ENCODE assay signal across 8 cellular contexts in genomic region chr9:131394464-131395026, GRCh38. TPM values are rescaled to one million over a fixed set of nuclear protein-coding genes. Genes with fewer than 3 reads are reported as not detected.
DNase-seq lines count a peak whose midpoint lies in the region; ATAC-seq and TF ChIP-seq lines count a peak whose summit lies in the region.

No MANE protein-coding gene starts in this region.

- H3K27ac ChIP-seq in HL-60 (replicated peaks) (peak overlapping the region; percentile 73), ectodermal cell (ENCODE audit: insufficient read depth, low read depth, low read length, poor library complexity, severe bottlenecking) (peak overlapping the region; percentile 80), subcutaneous abdominal adipose tissue (ENCODE audit: low read depth, low read length) (peak overlapping the region; percentile 90)

- H3K27me3 ChIP-seq in BJ (ENCODE audit: control insufficient read depth, insufficient read depth, low read length) (no peaks in the 10 kb centered on the region), HL-60 (ENCODE audit: insufficient read depth, poor library complexity, severe bottlenecking) (no peaks in the 10 kb centered on the region), ectodermal cell (ENCODE audit: control insufficient read depth, insufficient read depth, low read length, poor library complexity, severe bottlenecking) (no peaks in the 10 kb centered on the region), subcutaneous abdominal adipose tissue (ENCODE audit: control insufficient read depth in 5 of 5, insufficient read depth in 4 of 5, low read length in 5 of 5) (no peaks in the 10 kb centered on the region)

- H3K9me3 ChIP-seq in ectodermal cell (ENCODE audit: control insufficient read depth, low read length), result no peaks in the 10 kb centered on the region
- H3K9me3 ChIP-seq in subcutaneous abdominal adipose tissue (ENCODE audit: control insufficient read depth in 5 of 5, low read length in 5 of 5), result no peaks in the 10 kb centered on the region

- no peaks in the 10 kb centered on the region for H3K9me3 Mint-ChIP-seq in activated CD4-positive, alpha-beta T cell treated with anti-CD3 and anti-CD28 coated beads, Interleukin-2, amount 10 ng/mL, durations not matched to agents 24 days and 14 days
- no peaks in the 10 kb centered on the region for H3K9me3 Mint-ChIP-seq in memory B cell

- ATAC-seq in GM19395 (IDR thresholded peaks at IDR 0.05; ENCODE audit: unreplicated experiment) (peak; percentile 14), memory B cell (ENCODE audit: low read depth) (peak; percentile 20), HG03095 (IDR thresholded peaks at IDR 0.05; ENCODE audit: unreplicated experiment) (no peak)

- POLR2A ChIA-PET in BJ (lab: Charles Lee), result no interaction called here

- intact Hi-C loops in activated CD4-positive, alpha-beta T cell treated with anti-CD3 and anti-CD28 coated beads, Interleukin-2, amount 10 ng/mL, durations not matched to agents 24 days and 14 days (cut with micrococcal nuclease), result loop anchor here (1.0 to 10.0 kb wide), 7 partner anchors 12 to 338 kb away; partner anchors contain the start of genes FAM78A and NUP214

- H3K36me3 ChIP-seq in BJ (ENCODE audit: control insufficient read depth, insufficient read depth, low read length) (no peaks in the 10 kb centered on the region), ectodermal cell (ENCODE audit: control insufficient read depth, insufficient read depth, low read length) (no peaks in the 10 kb centered on the region), subcutaneous abdominal adipose tissue (ENCODE audit: control insufficient read depth in 5 of 5, insufficient read depth in 5 of 5, low read length in 5 of 5) (peaks cover 0 to 3% (median 0%) of the 10 kb centered on the region in 5 donors)

- peak overlapping the region; percentile 59 to 94 (median 80) for H3K9ac ChIP-seq in subcutaneous abdominal adipose tissue (ENCODE audit: low read length in 5 of 5)

- no peak for TF ChIP-seq CTCF in BJ (IDR thresholded peaks at IDR 0.05; ENCODE audit: insufficient read depth, low read depth, low read length)
- TF ChIP-seq CTCF in HL-60 (IDR thresholded peaks at IDR 0.05; ENCODE audit: insufficient read depth, low read length), result no peak

- H3K36me3 Mint-ChIP-seq in activated CD4-positive, alpha-beta T cell treated with anti-CD3 and anti-CD28 coated beads, Interleukin-2, amount 10 ng/mL, durations not matched to agents 24 days and 14 days (ENCODE audit: low read depth), result peaks cover 13% of the 10 kb centered on the region
- no peaks in the 10 kb centered on the region for H3K36me3 Mint-ChIP-seq in memory B cell

- H3K4me1 ChIP-seq in ectodermal cell (ENCODE audit: control insufficient read depth, insufficient read depth, low read length) (peaks cover 22% of the 10 kb centered on the region), subcutaneous abdominal adipose tissue (ENCODE audit: control insufficient read depth in 5 of 5, insufficient read depth in 5 of 5, low read length in 5 of 5) (peaks cover 14 to 51% (median 48%) of the 10 kb centered on the region in 5 donors)

- H3K4me3 ChIP-seq in BJ (ENCODE audit: low read depth, low read length) (peak overlapping the region; percentile 54), HL-60 (replicated peaks; ENCODE audit: insufficient read depth, low read length) (peak overlapping the region; percentile 51), ectodermal cell (ENCODE audit: insufficient read depth, low read depth, low read length) (peak overlapping the region; percentile 79), subcutaneous abdominal adipose tissue (ENCODE audit: low read depth in 1 of 5, low read length in 5 of 5) (peak overlapping the region; percentile 63 to 80 (median 76))

- peak overlapping the region; percentile 91 for H3K4me3 Mint-ChIP-seq in activated CD4-positive, alpha-beta T cell treated with anti-CD3 and anti-CD28 coated beads, Interleukin-2, amount 10 ng/mL, durations not matched to agents 24 days and 14 days
- H3K4me3 Mint-ChIP-seq in memory B cell, result peak overlapping the region; percentile 93

- CTCF ChIA-PET in BJ (lab: Yijun Ruan, JAX), result interaction anchor here (0.6 kb wide), 1 partner anchor 349 kb away, joined by 3 read pairs; no protein-coding TSS in a partner anchor

- peak overlapping the region; percentile 94 for H3K27ac Mint-ChIP-seq in activated CD4-positive, alpha-beta T cell treated with anti-CD3 and anti-CD28 coated beads, Interleukin-2, amount 10 ng/mL, durations not matched to agents 24 days and 14 days
- H3K27ac Mint-ChIP-seq in memory B cell, result peak overlapping the region; percentile 93

- WGBS in ectodermal cell, 2 experiments, result 0% methylated on average over 61 of the region's 61 CpGs

- H3K27me3 Mint-ChIP-seq in activated CD4-positive, alpha-beta T cell treated with anti-CD3 and anti-CD28 coated beads, Interleukin-2, amount 10 ng/mL, durations not matched to agents 24 days and 14 days, result peaks cover 5% of the 10 kb centered on the region
- H3K27me3 Mint-ChIP-seq in memory B cell, result no peaks in the 10 kb centered on the region

- DNase-seq in BJ (ENCODE audit: low read depth) (no peak), HL-60 (ENCODE audit: low read depth in 1 of 2, low spot score in 1 of 2) (no peak), memory B cell (ENCODE audit: low spot score in 2 of 2) (peak; percentile 47 to 66)
- peak; percentile 89 for DNase-seq in activated CD4-positive, alpha-beta T cell treated with anti-CD3 and anti-CD28 coated beads, Interleukin-2, amount 10 ng/mL, durations not matched to agents 24 days and 14 days

- peaks cover 42% of the 10 kb centered on the region for H3K4me1 Mint-ChIP-seq in activated CD4-positive, alpha-beta T cell treated with anti-CD3 and anti-CD28 coated beads, Interleukin-2, amount 10 ng/mL, durations not matched to agents 24 days and 14 days
- peaks cover 30% of the 10 kb centered on the region for H3K4me1 Mint-ChIP-seq in memory B cell

RNA-seq across cellular contexts. Expression of gene PRRC2B, which starts 0.7 kb away (rescaled TPM):
- 19.3 and 25.8 TPM in 2 replicates for polyA plus RNA-seq in BJ (2011; rRNA removed)
- 32.4 and 61.4 TPM in 2 replicates for polyA minus RNA-seq in BJ (2011; rRNA and poly(A)+ RNA removed)
- total RNA-seq in activated CD4-positive, alpha-beta T cell treated with anti-CD3 and anti-CD28 coated beads, Interleukin-2, amount 10 ng/mL, durations not matched to agents 24 days and 14 days, result 114 and 128 TPM in 2 replicates
- polyA plus RNA-seq in ectodermal cell (2013, experiment 1 of 4), result 244 TPM
- 300 TPM for polyA plus RNA-seq in ectodermal cell (2013, experiment 2 of 4)
- 170 TPM for polyA plus RNA-seq in ectodermal cell (2013, experiment 3 of 4)
- 212 TPM for polyA plus RNA-seq in ectodermal cell (2013, experiment 4 of 4)

Comparison
In these comparisons a context has a peak if more than half of its experiments do, and no peak if none do; other contexts are left out.
1. DNase-seq: peak in activated CD4-positive, alpha-beta T cell treated with anti-CD3 and anti-CD28 coated beads, Interleukin-2, amount 10 ng/mL, durations not matched to agents 24 days and 14 days (single experiment) and memory B cell (2 of 2); none in BJ (single experiment) and HL-60 (0 of 2).
2. Peak in every context shown above with its lines, with median percentiles within 50 percentile points of each other: H3K4me3 ChIP-seq and H3K27ac ChIP-seq.